Comparison of ENCODE assay signal across 13 cellular contexts in the genomic region with DNA sequence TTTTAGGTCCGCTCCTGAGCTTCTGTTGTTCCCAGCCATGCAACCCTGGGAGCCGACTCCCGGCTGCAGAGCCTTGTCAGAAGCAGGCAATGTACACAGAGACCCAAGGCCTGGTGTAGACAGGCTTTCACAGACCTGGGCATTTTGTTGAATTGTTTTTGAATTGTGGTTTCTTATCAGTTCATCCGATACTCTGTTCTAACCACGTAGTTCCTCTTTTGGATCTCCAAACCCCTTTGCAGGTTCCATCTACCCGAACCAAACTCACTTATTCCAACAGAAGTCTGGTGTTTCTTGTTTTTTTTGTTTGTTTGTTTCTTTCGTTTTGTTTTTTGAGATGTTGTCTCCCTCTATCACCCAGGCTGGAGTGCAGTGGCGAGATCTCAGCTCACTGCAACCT. TPM values are rescaled to one million over a fixed set of nuclear protein-coding genes. Genes with fewer than 3 reads are reported as not detected.
DNase-seq lines count a peak whose midpoint lies in the region; ATAC-seq and TF ChIP-seq lines count a peak whose summit lies in the region.
"Had no signal": no experiment of that assay in that cellular context is flagged by ENCODE, and none has a peak within 500 bp of the region (broad histone marks: within the 10 kb centered on the region; RNA-seq: fewer than 3 reads in every experiment).

No MANE protein-coding gene starts in this region.

- no peak overlapping the region for H3K4me3 ChIP-seq in GM06990 (replicated peaks; ENCODE audit: low read depth, low read length)

- H3K4me3 Mint-ChIP-seq in activated T-cell treated with anti-CD3 and anti-CD28 coated beads, Interleukin-2, amount 50 U/mL, for 4 hours = no peak overlapping the region

- H3K27me3 Mint-ChIP-seq in activated T-cell treated with anti-CD3 and anti-CD28 coated beads, Interleukin-2, amount 50 U/mL, for 4 hours (ENCODE audit: low read depth) = peaks cover 10% of the 10 kb centered on the region

- no peaks in the 10 kb centered on the region for H3K9me3 Mint-ChIP-seq in activated T-cell treated with anti-CD3 and anti-CD28 coated beads, Interleukin-2, amount 50 U/mL, for 4 hours

- no peak for ATAC-seq in activated T-cell treated with anti-CD3 and anti-CD28 coated beads, Interleukin-2, amount 50 U/mL, for 4 hours
- ATAC-seq in GM18511 (IDR thresholded peaks at IDR 0.05; ENCODE audit: unreplicated experiment) = no peak

- H3K36me3 Mint-ChIP-seq in activated T-cell treated with anti-CD3 and anti-CD28 coated beads, Interleukin-2, amount 50 U/mL, for 4 hours (ENCODE audit: insufficient read depth) = no peaks in the 10 kb centered on the region

- TF ChIP-seq CTCF in GM06990 (IDR thresholded peaks at IDR 0.05; ENCODE audit: insufficient read depth, low read length, poor library complexity, severe bottlenecking) (no peak), GM20000 (IDR thresholded peaks at IDR 0.05; ENCODE audit: extremely low read depth, missing control alignments) (no peak)

- H3K27me3 ChIP-seq in GM06990 (replicated peaks; ENCODE audit: control insufficient read depth, insufficient read depth, low read length) = no peaks in the 10 kb centered on the region

- H3K4me1 Mint-ChIP-seq in activated T-cell treated with anti-CD3 and anti-CD28 coated beads, Interleukin-2, amount 50 U/mL, for 4 hours (ENCODE audit: low read depth) = peaks cover 6% of the 10 kb centered on the region

- H3K36me3 ChIP-seq in GM06990 (ENCODE audit: control insufficient read depth, insufficient read depth, low read length) = no peaks in the 10 kb centered on the region

- DNase-seq in GM06990 (ENCODE audit: extremely low read depth, insufficient read length) (peak; percentile 58), GM20000 (ENCODE audit: low spot score) (peak; percentile 49), NOMO-1 treated with dmso at 0.1 percent for 144 hours (lab: John Stamatoyannopoulos, UW; ENCODE audit: unreplicated experiment) (peak; percentile 48), germinal center (ENCODE audit: low spot score) (peak; percentile 41), GOT3 (lab: John Stamatoyannopoulos, UW) (no peak)
- DNase-seq in activated T-cell treated with anti-CD3 and anti-CD28 coated beads, Interleukin-2, amount 50 U/mL, for 4 hours = no peak
- DNase-seq: activated CD8-positive, alpha-beta memory T cell treated with anti-CD3 and anti-CD28 coated beads, Interleukin-2, amount 50 U/mL, for 48 hours; head of caudate nucleus; NCI-H1417 treated with DMSO at 0.1 percent for 48 hours had no signal

RNA-seq across cellular contexts. Expression of a gene that starts 6.3 kb away (rescaled TPM):
- total RNA-seq in activated T-cell treated with anti-CD3 and anti-CD28 coated beads, Interleukin-2, amount 50 U/mL, for 4 hours = 1 to 10 TPM; 1.7 to 7.1 (median 3.5) TPM

RNA-seq across cellular contexts. Expression of a gene that starts 12.5 kb away (rescaled TPM):
- total RNA-seq in activated T-cell treated with anti-CD3 and anti-CD28 coated beads, Interleukin-2, amount 50 U/mL, for 4 hours = not detected
- total RNA-seq: liver; omental fat pad; T-helper 2 cell treated with Interferon-gamma antibody and Interleukin-4, amounts not matched to agents 100 ng/mL and 5 ng/mL, for 36 hours had no signal

RNA-seq across cellular contexts. Expression of a gene that starts 53.9 kb away (rescaled TPM):
- under 1 TPM in 2 of 3 donors, not detected in 1; 0.65 to 0.82 TPM for total RNA-seq in activated T-cell treated with anti-CD3 and anti-CD28 coated beads, Interleukin-2, amount 50 U/mL, for 4 hours
- total RNA-seq: T-helper 2 cell treated with Interferon-gamma antibody and Interleukin-4, amounts not matched to agents 100 ng/mL and 5 ng/mL, for 36 hours had no signal

Comparison
In these comparisons a context has a peak if more than half of its experiments do, and no peak if none do; other contexts are left out.
1. DNase-seq: peak in GM06990 (single experiment), GM20000 (single experiment), NOMO-1 treated with dmso at 0.1 percent for 144 hours (single experiment) and germinal center (single experiment); none in activated T-cell treated with anti-CD3 and anti-CD28 coated beads, Interleukin-2, amount 50 U/mL, for 4 hours (single experiment) and GOT3 (single experiment).